8 cellular contexts compared by ENCODE assay signal in genomic region chr5:177515580-177515979, GRCh38. TPM values are rescaled to one million over a fixed set of nuclear protein-coding genes. Genes with fewer than 3 reads are reported as not detected.
DNase-seq lines count a peak whose midpoint lies in the region; ATAC-seq and TF ChIP-seq lines count a peak whose summit lies in the region.

No MANE protein-coding gene starts in this region.

- ATAC-seq in HG03521 (IDR thresholded peaks at IDR 0.05; ENCODE audit: unreplicated experiment): no peak

- TF ChIP-seq CTCF in colonic mucosa (IDR thresholded peaks at IDR 0.05) (no peak), nephron progenitor cell (IDR thresholded peaks at IDR 0.05) (no peak)

- POLR2A ChIA-PET in CD4-positive, alpha-beta memory T cell (lab: Charles Lee; ENCODE audit: partially characterized antibody): interaction anchor here (1.1 to 3.1 kb wide), 4 partner anchors 9 to 77 kb away, joined by 4 to 11 read pairs (median 8); partner anchors contain the start of gene PDLIM7

- peaks cover 42% of the 10 kb centered on the region for H3K36me3 ChIP-seq in CD4-positive, alpha-beta memory T cell (ENCODE audit: insufficient read depth, low read length)
- peaks cover 70% of the 10 kb centered on the region for H3K36me3 ChIP-seq in MG63
- H3K36me3 ChIP-seq in colonic mucosa: peaks cover 12% of the 10 kb centered on the region

- no peaks in the 10 kb centered on the region for H3K27me3 Mint-ChIP-seq in CD4-positive, alpha-beta memory T cell
- H3K27me3 Mint-ChIP-seq in nephron progenitor cell (ENCODE audit: low read depth, poor library complexity): no peaks in the 10 kb centered on the region

- H3K27ac Mint-ChIP-seq in CD4-positive, alpha-beta memory T cell: peak overlapping the region in 5 of 7 donors; percentile 15 to 96 (median 72)
- H3K27ac Mint-ChIP-seq in nephron progenitor cell: no peak overlapping the region

- no peaks in the 10 kb centered on the region for H3K27me3 ChIP-seq in CD4-positive, alpha-beta memory T cell (ENCODE audit: insufficient read depth, low read length)
- H3K27me3 ChIP-seq in MG63 (no peaks in the 10 kb centered on the region), colonic mucosa (no peaks in the 10 kb centered on the region)

- no peaks in the 10 kb centered on the region for H3K9me3 ChIP-seq in CD4-positive, alpha-beta memory T cell (ENCODE audit: control insufficient read depth in 1 of 2, low read length in 2 of 2)
- H3K9me3 ChIP-seq in MG63 (no peaks in the 10 kb centered on the region), colonic mucosa (no peaks in the 10 kb centered on the region)

- H3K4me3 Mint-ChIP-seq in CD4-positive, alpha-beta memory T cell: peak overlapping the region; percentile 93 to 100 (median 96)
- H3K4me3 Mint-ChIP-seq in nephron progenitor cell: peak overlapping the region; percentile 90

- H3K4me1 ChIP-seq in CD4-positive, alpha-beta memory T cell (ENCODE audit: insufficient read depth, low read length): peaks cover 29% of the 10 kb centered on the region
- H3K4me1 ChIP-seq in colonic mucosa: peaks cover 10% of the 10 kb centered on the region

- no peaks in the 10 kb centered on the region for H3K9me3 Mint-ChIP-seq in CD4-positive, alpha-beta memory T cell
- H3K9me3 Mint-ChIP-seq in nephron progenitor cell: no peaks in the 10 kb centered on the region

- H3K36me3 Mint-ChIP-seq in CD4-positive, alpha-beta memory T cell: peaks cover 27 to 52% of the 10 kb centered on the region in 2 donors
- peaks cover 47% of the 10 kb centered on the region for H3K36me3 Mint-ChIP-seq in nephron progenitor cell (ENCODE audit: low read depth)

- intact Hi-C loops in CD4-positive, alpha-beta memory T cell (cut with micrococcal nuclease): no loop called here
- intact Hi-C loops in colonic mucosa (cut with DNase I): loop anchor here (10.0 kb wide), 1 partner anchor 79 kb away; the partner anchor contains the start of gene TMED9

- peaks cover 28 to 50% (median 34%) of the 10 kb centered on the region in 4 donors for H3K4me1 Mint-ChIP-seq in CD4-positive, alpha-beta memory T cell
- H3K4me1 Mint-ChIP-seq in nephron progenitor cell: peaks cover 32% of the 10 kb centered on the region

- peak overlapping the region; percentile 71 for H3K27ac ChIP-seq in CD4-positive, alpha-beta memory T cell (ENCODE audit: low read depth, low read length)
- no peak overlapping the region for H3K27ac ChIP-seq in colonic mucosa

- CTCF ChIA-PET in CD4-positive, alpha-beta memory T cell (lab: Charles Lee; ENCODE audit: partially characterized antibody): interaction anchor here (1.1 to 2.1 kb wide), 5 partner anchors 14 to 206 kb away, joined by 3 to 13 read pairs (median 4); no protein-coding TSS in a partner anchor

- peak overlapping the region; percentile 88 to 93 for H3K4me3 ChIP-seq in CD4-positive, alpha-beta memory T cell (ENCODE audit: low read length in 2 of 2)
- peak overlapping the region; percentile 96 for H3K4me3 ChIP-seq in MG63
- peak overlapping the region; percentile 84 for H3K4me3 ChIP-seq in colonic mucosa

- DNase-seq in CD4-positive, alpha-beta memory T cell: no peak
- DNase-seq in MG63 (no peak), colonic mucosa (no peak), nephron progenitor cell (no peak), AG20443 (ENCODE audit: low spot score) (no peak), T1000 (lab: John Stamatoyannopoulos, UW) (no peak), NCI-H1694 (lab: John Stamatoyannopoulos, UW) (no peak)

- peak overlapping the region in 1 of 2 donors; percentile 92 for H3K9ac ChIP-seq in colonic mucosa (ENCODE audit: low read depth in 2 of 2, low read length in 2 of 2)

RNA-seq across cellular contexts. Expression of gene DDX41, which starts 1.2 kb away (rescaled TPM):
- 10 to 100 TPM; 72.9 to 80.3 TPM for total RNA-seq in CD4-positive, alpha-beta memory T cell
- 10 to 100 TPM; 47.6 to 51.2 TPM for polyA plus RNA-seq in CD4-positive, alpha-beta memory T cell
- 125 and 127 TPM in 2 replicates for total RNA-seq in MG63 (2014; rRNA removed; shearing (Covaris generic); ENCODE audit: low replicate concordance)
- 100 to 1,000 TPM in 1 of 2 donors, 10 to 100 TPM in 1; 84.3 to 134 TPM for total RNA-seq in colonic mucosa

RNA-seq across cellular contexts. Expression of gene DOK3, which starts 6.0 kb away (rescaled TPM):
- total RNA-seq in CD4-positive, alpha-beta memory T cell: 1 to 10 TPM; 3.7 to 3.9 TPM
- under 1 TPM in 1 of 2 donors, not detected in 1; 0.69 TPM for polyA plus RNA-seq in CD4-positive, alpha-beta memory T cell
- total RNA-seq in MG63 (2014; rRNA removed; shearing (Covaris generic); ENCODE audit: low replicate concordance): 0.92 TPM in 1 of 2 replicates, not detected in the other
- total RNA-seq in colonic mucosa: 1 to 10 TPM; 4.1 to 8.9 TPM

RNA-seq across cellular contexts. Expression of gene PDLIM7, which starts 18.2 kb away (rescaled TPM):
- total RNA-seq in CD4-positive, alpha-beta memory T cell: 1 to 10 TPM; 5.8 to 7.3 TPM
- polyA plus RNA-seq in CD4-positive, alpha-beta memory T cell: 1 to 10 TPM; 3.3 to 3.5 TPM
- total RNA-seq in MG63 (2014; rRNA removed; shearing (Covaris generic); ENCODE audit: low replicate concordance): 77.8 and 165 TPM in 2 replicates
- total RNA-seq in colonic mucosa: 10 to 100 TPM; 19.7 to 44.9 TPM

RNA-seq across cellular contexts. Expression of gene FAM193B, which starts 38.8 kb away (rescaled TPM):
- 100 to 1,000 TPM; 233 to 252 TPM for total RNA-seq in CD4-positive, alpha-beta memory T cell
- 1 to 10 TPM; 1.9 to 7.0 TPM for polyA plus RNA-seq in CD4-positive, alpha-beta memory T cell
- 17.5 and 22.3 TPM in 2 replicates for total RNA-seq in MG63 (2014; rRNA removed; shearing (Covaris generic); ENCODE audit: low replicate concordance)
- total RNA-seq in colonic mucosa: 10 to 100 TPM; 39.4 to 78.6 TPM

RNA-seq across cellular contexts. Expression of gene DBN1, which starts 42.1 kb away (rescaled TPM):
- total RNA-seq in CD4-positive, alpha-beta memory T cell: 1 to 10 TPM in 1 of 2 experiments, under 1 TPM in 1; 0.99 to 1.2 TPM
- under 1 TPM in 1 of 2 donors, not detected in 1; 0.49 TPM for polyA plus RNA-seq in CD4-positive, alpha-beta memory T cell
- total RNA-seq in MG63 (2014; rRNA removed; shearing (Covaris generic); ENCODE audit: low replicate concordance): 245 and 334 TPM in 2 replicates
- 10 to 100 TPM in 1 of 2 donors, 1 to 10 TPM in 1; 9.3 to 18.8 TPM for total RNA-seq in colonic mucosa
